In the genomic region with DNA sequence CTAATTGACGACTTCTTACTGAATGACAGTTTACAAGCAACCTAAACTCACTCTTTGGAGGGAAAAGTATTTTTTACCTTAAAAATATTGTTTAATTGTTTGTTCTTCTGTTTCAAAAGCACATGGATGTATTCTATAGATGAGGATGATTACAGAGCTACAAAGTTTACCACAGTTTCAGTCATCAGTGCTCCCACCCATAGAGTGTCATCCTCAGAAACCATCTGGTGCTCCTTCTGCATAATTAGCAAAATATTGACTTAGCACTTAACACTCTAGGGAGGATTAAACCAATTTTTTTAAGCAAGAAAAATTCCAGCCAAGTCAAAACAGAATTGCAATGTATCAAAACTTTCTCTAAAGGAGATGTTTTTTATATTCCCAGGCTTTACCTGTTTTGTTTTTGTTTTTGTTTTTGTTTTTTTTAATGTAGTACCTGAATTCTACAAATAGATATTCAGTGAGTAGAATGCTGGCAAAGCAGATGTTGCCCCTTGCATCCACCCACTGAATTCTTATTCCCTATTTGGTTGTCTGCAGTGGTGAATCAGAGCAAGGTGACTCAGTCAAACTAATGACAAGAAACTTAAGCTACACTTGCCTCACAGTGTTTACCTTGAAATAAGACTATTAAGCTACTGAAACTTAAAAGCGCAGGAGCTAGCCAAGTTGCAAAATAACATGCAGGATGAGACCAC, we compare ENCODE assay signal across 12 cellular contexts.
A peak's percentile ranks its signal among the peaks of the same experiment; 100 is the strongest.
DNase-seq lines count a peak whose midpoint lies in the region; ATAC-seq and TF ChIP-seq lines count a peak whose summit lies in the region.
"Had no signal": no experiment of that assay in that cellular context is flagged by ENCODE, and none has a peak within 500 bp of the region (broad histone marks: within the 10 kb centered on the region; RNA-seq: fewer than 3 reads in every experiment).

No MANE protein-coding gene starts in this region.

- H3K36me3 Mint-ChIP-seq in osteocyte (ENCODE audit: unreplicated experiment) = peaks cover 4% of the 10 kb centered on the region

- no peak overlapping the region for H3K4me3 ChIP-seq in epithelial cell of esophagus (ENCODE audit: low read length)

- no peak overlapping the region for H3K4me3 Mint-ChIP-seq in osteocyte (ENCODE audit: unreplicated experiment)

- peaks cover 7% of the 10 kb centered on the region for H3K9me3 Mint-ChIP-seq in osteocyte (ENCODE audit: unreplicated experiment)

- peak; percentile 12 for DNase-seq in GM04504 (ENCODE audit: low read depth)
- peak; percentile 36 for DNase-seq in NCI-H1694 (lab: John Stamatoyannopoulos, UW)
- peak; percentile 93 for DNase-seq in epithelial cell of esophagus (ENCODE audit: low read depth)
- no peak for DNase-seq in osteocyte (ENCODE audit: extremely low spot score, unreplicated experiment)
- no peak for DNase-seq in LoVo (ENCODE audit: low spot score)
- DNase-seq in Ammon's horn (ENCODE audit: low spot score) = no peak
- DNase-seq: activated CD8-positive, alpha-beta memory T cell treated with anti-CD3 and anti-CD28 coated beads, Interleukin-2, amount 50 U/mL, for 4 hours; amygdala; DMS79 treated with DMSO at 0.1 percent for 48 hours; NCI-H1436 had no signal

- TF ChIP-seq CTCF in epithelial cell of esophagus (IDR thresholded peaks at IDR 0.05; ENCODE audit: insufficient read depth, low read depth, low read length, missing control alignments) = no peak
- no peak for TF ChIP-seq CTCF in osteocyte (IDR thresholded peaks at IDR 0.05)

- peak overlapping the region; percentile 43 for H3K27ac Mint-ChIP-seq in osteocyte (ENCODE audit: unreplicated experiment)

- no peaks in the 10 kb centered on the region for H3K27me3 Mint-ChIP-seq in osteocyte (ENCODE audit: unreplicated experiment)

- H3K4me1 Mint-ChIP-seq in osteocyte (ENCODE audit: unreplicated experiment) = peaks cover 23% of the 10 kb centered on the region

- no peak for ATAC-seq in HG02642 (IDR thresholded peaks at IDR 0.05; ENCODE audit: poor library complexity, unreplicated experiment)
- ATAC-seq: Panc1 had no signal

Comparison
In these comparisons a context has a peak if more than half of its experiments do, and no peak if none do; other contexts are left out.
1. DNase-seq: peak in GM04504 (single experiment), NCI-H1694 (single experiment) and epithelial cell of esophagus (single experiment); none in osteocyte (single experiment), LoVo (single experiment) and Ammon's horn (single experiment).